In the genomic region with DNA sequence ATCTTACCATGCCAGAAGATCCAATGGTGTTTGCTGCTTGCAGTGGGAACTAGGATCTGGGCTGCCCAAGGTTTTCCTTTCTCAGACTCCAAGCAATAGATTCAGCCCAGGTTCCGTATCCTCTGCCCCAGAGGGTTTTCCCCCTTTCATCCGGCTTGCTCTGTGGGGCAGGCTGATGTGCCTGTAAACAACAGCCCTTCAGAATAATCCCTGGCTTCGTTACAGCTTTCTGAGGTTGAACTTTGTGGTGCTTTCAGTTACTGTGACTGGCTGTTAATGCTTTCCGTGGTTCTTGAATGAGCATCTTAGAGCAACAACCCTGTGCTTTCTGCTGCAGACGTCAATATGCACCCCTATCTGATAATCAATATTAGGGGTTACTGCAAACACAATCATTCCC, we compare ENCODE assay signal across 14 cellular contexts.
DNase-seq lines count a peak whose midpoint lies in the region; ATAC-seq, FAIRE-seq and TF ChIP-seq lines count a peak whose summit lies in the region.
"Had no signal": no experiment of that assay in that cellular context is flagged by ENCODE, and none has a peak within 500 bp of the region (broad histone marks: within the 10 kb centered on the region; RNA-seq: fewer than 3 reads in every experiment).

No MANE protein-coding gene starts in this region.

- H3K9me3 ChIP-seq in right lobe of liver (no peaks in the 10 kb centered on the region), HepG2 (ENCODE audit: low read length) (peaks cover 13% of the 10 kb centered on the region), parathyroid adenoma (ENCODE audit: control insufficient read depth, low read length) (no peaks in the 10 kb centered on the region)
- H3K9me3 ChIP-seq: HAP-1 had no signal

- no peak overlapping the region for H2AFZ ChIP-seq in HepG2 (ENCODE audit: low read length)
- peak overlapping the region; percentile 13 for H2AFZ ChIP-seq in parathyroid adenoma

- no peaks in the 10 kb centered on the region for H4K20me1 ChIP-seq in HepG2 (ENCODE audit: insufficient read depth, low read length)

- TF ChIP-seq RAD21 in HepG2 (CRISPR knock-in tag; IDR thresholded peaks at IDR 0.05) = no peak

- H3K4me2 ChIP-seq in HepG2 (ENCODE audit: low read depth, low read length) = no peak overlapping the region
- H3K4me2 ChIP-seq in parathyroid adenoma (ENCODE audit: low read length) = no peak overlapping the region

- H3K27me3 ChIP-seq in right lobe of liver (no peaks in the 10 kb centered on the region), HepG2 (ENCODE audit: control insufficient read depth in 1 of 2, insufficient read depth in 2 of 2, low read length in 2 of 2) (no peaks in the 10 kb centered on the region), parathyroid adenoma (ENCODE audit: control insufficient read depth, insufficient read depth, low read length) (no peaks in the 10 kb centered on the region)

- H3K9ac ChIP-seq in HepG2 (ENCODE audit: insufficient read depth, low read depth, low read length) (no peak overlapping the region), parathyroid adenoma (no peak overlapping the region)

- H3K4me3 ChIP-seq in right lobe of liver (peak overlapping the region in 2 of 3 donors; percentile 25 to 57), HepG2 (replicated peaks in 1 of 3; ENCODE audit: insufficient read depth in 1 of 3, low read depth in 2 of 3, low read length in 3 of 3) (no peak overlapping the region), parathyroid adenoma (ENCODE audit: low read depth, low read length) (no peak overlapping the region)
- H3K4me3 ChIP-seq: HAP-1 had no signal

- intact Hi-C loops in right lobe of liver (cut with DNase I) (no loop called here), HepG2 (cut with micrococcal nuclease; ENCODE audit: unreplicated experiment) (no loop called here)

- POLR2A ChIA-PET in HepG2 (lab: Yijun Ruan, JAX) = no interaction called here

- H3K36me3 ChIP-seq in right lobe of liver (peaks cover 0 to 2% (median 0%) of the 10 kb centered on the region in 4 donors), HepG2 (replicated peaks in 1 of 2; ENCODE audit: control insufficient read depth in 1 of 2, insufficient read depth in 2 of 2, low read length in 2 of 2) (no peaks in the 10 kb centered on the region), parathyroid adenoma (ENCODE audit: control insufficient read depth, insufficient read depth, low read length) (no peaks in the 10 kb centered on the region)
- H3K36me3 ChIP-seq: HAP-1 had no signal

- TF ChIP-seq POLR2A in right lobe of liver (IDR thresholded peaks at IDR 0.05) = no peak
- TF ChIP-seq POLR2A in HepG2 (IDR thresholded peaks at IDR 0.05; ENCODE audit: insufficient read depth in 1 of 2, low read depth in 2 of 2, low read length in 2 of 2) = no peak
- no peak for TF ChIP-seq POLR2A in GM18505 (IDR thresholded peaks at IDR 0.05; ENCODE audit: borderline replicate concordance, extremely low read depth, insufficient read depth, insufficient read length)

- DNase-seq in right lobe of liver (peak in 1 of 3 donors; percentile 64), HepG2 (ENCODE audit: low spot score) (no peak), globus pallidus (ENCODE audit: low spot score) (peak; percentile 76), RPMI8226 (no peak), LoVo (ENCODE audit: low spot score) (no peak)
- DNase-seq: DMS153, IMR-90, NCI-H1417 treated with DMSO at 0.1 percent for 48 hours, NCI-H2081, NCI-H524 had no signal

- no TSS peak for BruUV-seq in HepG2 (replicated peaks; lab: Mats Ljungman, UMichigan)

- in situ Hi-C loops in HepG2 (cut with HindIII; ENCODE audit: extremely low pct_ligation_motif_present, low pct_unique_long_range_greater_than_20kb) = no loop called here

- CTCF ChIA-PET in HepG2 (lab: Yijun Ruan, JAX; ENCODE audit: low intra/inter-chr PET ratio, low total read pairs) = no interaction called here

- 14% methylated on average over 5 of the region's 5 CpGs for WGBS in right lobe of liver (ENCODE audit: insufficient coverage, low coverage, low lambda C conversion rate, missing lambda C conversion rate)
- WGBS in HepG2 (ENCODE audit: low lambda C conversion rate) = 7% methylated on average over 5 of the region's 5 CpGs

- H3K27ac ChIP-seq in right lobe of liver (peak overlapping the region in 1 of 3 donors; percentile 57), HepG2 (ENCODE audit: extremely low read length, insufficient read depth, low read length) (no peak overlapping the region), parathyroid adenoma (no peak overlapping the region)

- no peak for TF ChIP-seq EP300 in HepG2 (IDR thresholded peaks at IDR 0.05; ENCODE audit: low read depth in 2 of 2, low read length in 2 of 2)
- TF ChIP-seq EP300 in HepG2 (CRISPR knock-in tag; IDR thresholded peaks at IDR 0.05; ENCODE audit: borderline replicate concordance) = no peak

- H3K79me2 ChIP-seq in HepG2 (ENCODE audit: insufficient read depth, low read length) = no peaks in the 10 kb centered on the region
- H3K79me2 ChIP-seq in parathyroid adenoma = no peaks in the 10 kb centered on the region

- FAIRE-seq in HepG2 (lab: Jason Lieb, UNC) = no peak

- H3K4me1 ChIP-seq in right lobe of liver (peaks cover 0 to 36% (median 7%) of the 10 kb centered on the region in 4 donors), HepG2 (ENCODE audit: insufficient read depth, low read length) (no peaks in the 10 kb centered on the region), parathyroid adenoma (no peaks in the 10 kb centered on the region)
- H3K4me1 ChIP-seq: HAP-1 had no signal

- no peak for TF ChIP-seq CTCF in right lobe of liver (IDR thresholded peaks at IDR 0.05)
- no peak for TF ChIP-seq CTCF in HepG2 (CRISPR knock-in tag; IDR thresholded peaks at IDR 0.05)
- no peak for TF ChIP-seq CTCF in parathyroid adenoma (IDR thresholded peaks at IDR 0.05)

- ATAC-seq in right lobe of liver (peak; percentile 77 to 88 (median 82)), HepG2 (no peak), GM18505 (IDR thresholded peaks at IDR 0.05; ENCODE audit: unreplicated experiment) (no peak), HG03045 (IDR thresholded peaks at IDR 0.05; ENCODE audit: unreplicated experiment) (no peak)

TF ChIP-seq in HepG2, 621 proteins besides CTCF, POLR2A, EP300 and RAD21 (continues in another document):
- TF ChIP-seq, protein P1, sequence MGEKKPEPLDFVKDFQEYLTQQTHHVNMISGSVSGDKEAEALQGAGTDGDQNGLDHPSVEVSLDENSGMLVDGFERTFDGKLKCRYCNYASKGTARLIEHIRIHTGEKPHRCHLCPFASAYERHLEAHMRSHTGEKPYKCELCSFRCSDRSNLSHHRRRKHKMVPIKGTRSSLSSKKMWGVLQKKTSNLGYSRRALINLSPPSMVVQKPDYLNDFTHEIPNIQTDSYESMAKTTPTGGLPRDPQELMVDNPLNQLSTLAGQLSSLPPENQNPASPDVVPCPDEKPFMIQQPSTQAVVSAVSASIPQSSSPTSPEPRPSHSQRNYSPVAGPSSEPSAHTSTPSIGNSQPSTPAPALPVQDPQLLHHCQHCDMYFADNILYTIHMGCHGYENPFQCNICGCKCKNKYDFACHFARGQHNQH (CRISPR knock-in tag; IDR thresholded peaks at IDR 0.05) = no peak
- TF ChIP-seq, protein P2, sequence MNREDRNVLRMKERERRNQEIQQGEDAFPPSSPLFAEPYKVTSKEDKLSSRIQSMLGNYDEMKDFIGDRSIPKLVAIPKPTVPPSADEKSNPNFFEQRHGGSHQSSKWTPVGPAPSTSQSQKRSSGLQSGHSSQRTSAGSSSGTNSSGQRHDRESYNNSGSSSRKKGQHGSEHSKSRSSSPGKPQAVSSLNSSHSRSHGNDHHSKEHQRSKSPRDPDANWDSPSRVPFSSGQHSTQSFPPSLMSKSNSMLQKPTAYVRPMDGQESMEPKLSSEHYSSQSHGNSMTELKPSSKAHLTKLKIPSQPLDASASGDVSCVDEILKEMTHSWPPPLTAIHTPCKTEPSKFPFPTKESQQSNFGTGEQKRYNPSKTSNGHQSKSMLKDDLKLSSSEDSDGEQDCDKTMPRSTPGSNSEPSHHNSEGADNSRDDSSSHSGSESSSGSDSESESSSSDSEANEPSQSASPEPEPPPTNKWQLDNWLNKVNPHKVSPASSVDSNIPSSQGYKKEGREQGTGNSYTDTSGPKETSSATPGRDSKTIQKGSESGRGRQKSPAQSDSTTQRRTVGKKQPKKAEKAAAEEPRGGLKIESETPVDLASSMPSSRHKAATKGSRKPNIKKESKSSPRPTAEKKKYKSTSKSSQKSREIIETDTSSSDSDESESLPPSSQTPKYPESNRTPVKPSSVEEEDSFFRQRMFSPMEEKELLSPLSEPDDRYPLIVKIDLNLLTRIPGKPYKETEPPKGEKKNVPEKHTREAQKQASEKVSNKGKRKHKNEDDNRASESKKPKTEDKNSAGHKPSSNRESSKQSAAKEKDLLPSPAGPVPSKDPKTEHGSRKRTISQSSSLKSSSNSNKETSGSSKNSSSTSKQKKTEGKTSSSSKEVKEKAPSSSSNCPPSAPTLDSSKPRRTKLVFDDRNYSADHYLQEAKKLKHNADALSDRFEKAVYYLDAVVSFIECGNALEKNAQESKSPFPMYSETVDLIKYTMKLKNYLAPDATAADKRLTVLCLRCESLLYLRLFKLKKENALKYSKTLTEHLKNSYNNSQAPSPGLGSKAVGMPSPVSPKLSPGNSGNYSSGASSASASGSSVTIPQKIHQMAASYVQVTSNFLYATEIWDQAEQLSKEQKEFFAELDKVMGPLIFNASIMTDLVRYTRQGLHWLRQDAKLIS (CRISPR knock-in tag; IDR thresholded peaks at IDR 0.05) = no peak
- TF ChIP-seq, protein P3, sequence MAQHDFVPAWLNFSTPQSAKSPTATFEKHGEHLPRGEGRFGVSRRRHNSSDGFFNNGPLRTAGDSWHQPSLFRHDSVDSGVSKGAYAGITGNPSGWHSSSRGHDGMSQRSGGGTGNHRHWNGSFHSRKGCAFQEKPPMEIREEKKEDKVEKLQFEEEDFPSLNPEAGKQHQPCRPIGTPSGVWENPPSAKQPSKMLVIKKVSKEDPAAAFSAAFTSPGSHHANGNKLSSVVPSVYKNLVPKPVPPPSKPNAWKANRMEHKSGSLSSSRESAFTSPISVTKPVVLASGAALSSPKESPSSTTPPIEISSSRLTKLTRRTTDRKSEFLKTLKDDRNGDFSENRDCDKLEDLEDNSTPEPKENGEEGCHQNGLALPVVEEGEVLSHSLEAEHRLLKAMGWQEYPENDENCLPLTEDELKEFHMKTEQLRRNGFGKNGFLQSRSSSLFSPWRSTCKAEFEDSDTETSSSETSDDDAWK (CRISPR knock-in tag; IDR thresholded peaks at IDR 0.05) = no peak
- TF ChIP-seq ZFP1 (CRISPR knock-in tag; IDR thresholded peaks at IDR 0.05) = no peak
- TF ChIP-seq ZNF468 (CRISPR knock-in tag; IDR thresholded peaks at IDR 0.05) = no peak
- TF ChIP-seq ZNF224 (CRISPR knock-in tag; IDR thresholded peaks at IDR 0.05) = no peak

Comparison
In these comparisons a context has a peak if more than half of its experiments do, and no peak if none do; other contexts are left out.
1. ATAC-seq: peak in right lobe of liver (4 of 4); none in HepG2 (single experiment), GM18505 (single experiment) and HG03045 (single experiment).
2. H3K4me3 ChIP-seq: peak in right lobe of liver (2 of 3); none in HepG2 (0 of 3) and parathyroid adenoma (single experiment).